8 cellular contexts compared by ENCODE assay signal in genomic region chr5:132961123-132961815, GRCh38. TPM values are rescaled to one million over a fixed set of nuclear protein-coding genes. Genes with fewer than 3 reads are reported as not detected.
A peak's percentile ranks its signal among the peaks of the same experiment; 100 is the strongest.
DNase-seq lines count a peak whose midpoint lies in the region; ATAC-seq and TF ChIP-seq lines count a peak whose summit lies in the region.
"Not testable (repeated sequence)": the region's sequence is repeated elsewhere in the genome, so short reads cannot be mapped to it uniquely, and the experiment has no call there.

No MANE protein-coding gene starts in this region.

- WGBS in hepatocyte (ENCODE audit: low lambda C conversion rate, missing lambda C conversion rate): 84% methylated on average over 11 of the region's 11 CpGs

- not testable (repeated sequence) for H3K4me1 ChIP-seq in A673 (ENCODE audit: insufficient read depth, low read length, poor library complexity, severe bottlenecking); GM23338 (ENCODE audit: insufficient read depth)
- peaks cover 0 to 21% (median 4%) of the 10 kb centered on the region in 4 donors for H3K4me1 ChIP-seq in Peyer's patch
- H3K4me1 ChIP-seq in hepatocyte (ENCODE audit: insufficient read depth): peaks cover 16% of the 10 kb centered on the region

- CTCF ChIA-PET in A673 (lab: Charles Lee): not testable (repeated sequence)
- CTCF ChIA-PET in activated naive CD4-positive, alpha-beta T cell treated with anti-CD3 and anti-CD28 coated beads for 36 hours (lab: Charles Lee): interaction anchor here (1.0 kb wide), 1 partner anchor 141 kb away, joined by 3 read pairs; no protein-coding TSS in a partner anchor

- TF ChIP-seq CTCF in A673 (conservative IDR thresholded peaks at IDR 0.05; ENCODE audit: low read depth, low read length); GM23338 (conservative IDR thresholded peaks at IDR 0.05; ENCODE audit: low read depth in 2 of 2); Peyer's patch (IDR thresholded peaks at IDR 0.05); dorsolateral prefrontal cortex (IDR thresholded peaks at IDR 0.05 in 54 of 56, conservative IDR thresholded peaks at IDR 0.05 in 2 of 56; ENCODE audit: low read depth in 1 of 56, partially characterized antibody in 56 of 56); hepatocyte (IDR thresholded peaks at IDR 0.05; ENCODE audit: poor library complexity); natural killer cell (IDR thresholded peaks at IDR 0.05): not testable (repeated sequence)

- H3K27ac Mint-ChIP-seq in GM23338; stimulated activated effector memory CD8-positive, alpha-beta T cell treated with anti-CD3 and anti-CD28 coated beads, Interleukin-12 subunit alpha, Interleukin-12 subunit beta, amount 100 ng/mL, for 72 hours: not testable (repeated sequence)
- H3K27ac Mint-ChIP-seq in activated naive CD4-positive, alpha-beta T cell treated with anti-CD3 and anti-CD28 coated beads for 36 hours: peak overlapping the region; percentile 13
- H3K27ac Mint-ChIP-seq in natural killer cell: peak overlapping the region; percentile 90 to 93

- not testable (repeated sequence) for H3K9me3 Mint-ChIP-seq in GM23338; activated naive CD4-positive, alpha-beta T cell treated with anti-CD3 and anti-CD28 coated beads for 36 hours; natural killer cell; stimulated activated effector memory CD8-positive, alpha-beta T cell treated with anti-CD3 and anti-CD28 coated beads, Interleukin-12 subunit alpha, Interleukin-12 subunit beta, amount 100 ng/mL, for 72 hours

- peak overlapping the region; percentile 78 for H3K4me2 ChIP-seq in GM23338
- H3K4me2 ChIP-seq in hepatocyte: peak overlapping the region; percentile 82

- not testable (repeated sequence) for H3K36me3 Mint-ChIP-seq in GM23338 (ENCODE audit: low read depth); activated naive CD4-positive, alpha-beta T cell treated with anti-CD3 and anti-CD28 coated beads for 36 hours (ENCODE audit: low read depth); natural killer cell
- H3K36me3 Mint-ChIP-seq in stimulated activated effector memory CD8-positive, alpha-beta T cell treated with anti-CD3 and anti-CD28 coated beads, Interleukin-12 subunit alpha, Interleukin-12 subunit beta, amount 100 ng/mL, for 72 hours: peaks cover 44% of the 10 kb centered on the region

- not testable (repeated sequence) for H2AFZ ChIP-seq in GM23338, hepatocyte

- not testable (repeated sequence) for H3K9me3 ChIP-seq in A673 (ENCODE audit: low read depth, low read length, poor library complexity, severe bottlenecking); Peyer's patch; hepatocyte (ENCODE audit: low read depth)

- H3K79me2 ChIP-seq in GM23338 (replicated peaks; ENCODE audit: insufficient read depth): peaks cover 72% of the 10 kb centered on the region
- H3K79me2 ChIP-seq in hepatocyte: peaks cover 69% of the 10 kb centered on the region

- H3K4me3 ChIP-seq in A673 (ENCODE audit: low read depth, low read length, poor library complexity, severe bottlenecking): peak overlapping the region; percentile 98
- H3K4me3 ChIP-seq in GM23338: peak overlapping the region; percentile 70
- H3K4me3 ChIP-seq in Peyer's patch: peak overlapping the region in 3 of 4 donors; percentile 86 to 94 (median 90)
- peak overlapping the region in 56 of 59 donors; percentile 50 to 100 (median 96) for H3K4me3 ChIP-seq in dorsolateral prefrontal cortex
- H3K4me3 ChIP-seq in hepatocyte: peak overlapping the region; percentile 78

- H3K4me1 Mint-ChIP-seq in GM23338: not testable (repeated sequence)
- H3K4me1 Mint-ChIP-seq in activated naive CD4-positive, alpha-beta T cell treated with anti-CD3 and anti-CD28 coated beads for 36 hours (ENCODE audit: low read depth): peaks cover 40% of the 10 kb centered on the region
- peaks cover 35 to 40% of the 10 kb centered on the region in 2 donors for H3K4me1 Mint-ChIP-seq in natural killer cell
- H3K4me1 Mint-ChIP-seq in stimulated activated effector memory CD8-positive, alpha-beta T cell treated with anti-CD3 and anti-CD28 coated beads, Interleukin-12 subunit alpha, Interleukin-12 subunit beta, amount 100 ng/mL, for 72 hours: peaks cover 13% of the 10 kb centered on the region

- ATAC-seq in GM23338; natural killer cell; stimulated activated effector memory CD8-positive, alpha-beta T cell treated with anti-CD3 and anti-CD28 coated beads, Interleukin-12 subunit alpha, Interleukin-12 subunit beta, amount 100 ng/mL, for 72 hours: not testable (repeated sequence)

- not testable (repeated sequence) for H3K36me3 ChIP-seq in A673 (ENCODE audit: insufficient read depth, low read length, poor library complexity, severe bottlenecking); GM23338 (ENCODE audit: insufficient read depth); Peyer's patch; hepatocyte (replicated peaks; ENCODE audit: insufficient read depth, low read depth)

- not testable (repeated sequence) for TF ChIP-seq POLR2A in Peyer's patch (IDR thresholded peaks at IDR 0.05)

- not testable (repeated sequence) for H3K27me3 Mint-ChIP-seq in GM23338 (ENCODE audit: insufficient read depth, low read depth, poor library complexity); activated naive CD4-positive, alpha-beta T cell treated with anti-CD3 and anti-CD28 coated beads for 36 hours (ENCODE audit: low read depth); natural killer cell (ENCODE audit: low read depth in 2 of 2)

- not testable (repeated sequence) for H3K27ac ChIP-seq in A673 (ENCODE audit: low read depth, low read length, poor library complexity, severe bottlenecking); GM23338 (ENCODE audit: low read depth)
- peak overlapping the region in 1 of 4 donors; percentile 99 for H3K27ac ChIP-seq in Peyer's patch
- peak overlapping the region in 26 of 59 donors; percentile 2 to 100 (median 98) for H3K27ac ChIP-seq in dorsolateral prefrontal cortex
- peak overlapping the region; percentile 99 for H3K27ac ChIP-seq in hepatocyte

- not testable (repeated sequence) for BruUV-seq in A673 (replicated peaks; lab: Mats Ljungman, UMichigan)

- peaks cover 22% of the 10 kb centered on the region for H4K20me1 ChIP-seq in GM23338 (replicated peaks; ENCODE audit: insufficient read depth)
- peaks cover 61% of the 10 kb centered on the region for H4K20me1 ChIP-seq in hepatocyte (ENCODE audit: insufficient read depth, poor library complexity, severe bottlenecking)

- H3K27me3 ChIP-seq in A673 (replicated peaks; ENCODE audit: insufficient read depth, low read depth, low read length, poor library complexity); GM23338 (ENCODE audit: insufficient read depth); Peyer's patch; dorsolateral prefrontal cortex; hepatocyte: not testable (repeated sequence)

- intact Hi-C loops in A673 (cut with micrococcal nuclease; ENCODE audit: unreplicated experiment); natural killer cell (cut with micrococcal nuclease): not testable (repeated sequence)
- intact Hi-C loops in activated naive CD4-positive, alpha-beta T cell treated with anti-CD3 and anti-CD28 coated beads for 36 hours (cut with micrococcal nuclease): loop anchor here (5.0 kb wide), 1 partner anchor 554 kb away; no protein-coding TSS in a partner anchor
- intact Hi-C loops in dorsolateral prefrontal cortex (cut with DNase I): loop anchor here (5.0 kb wide), 5 partner anchors 66 to 134 kb away; partner anchors contain the start of genes GDF9 (in 1 of the 2), HSPA4 (in 1 of the 2), UQCRQ (in 1 of the 2) and ZCCHC10 (in 1 of the 2)

- not testable (repeated sequence) for H3K9me2 ChIP-seq in GM23338 (ENCODE audit: insufficient read depth); hepatocyte (replicated peaks; ENCODE audit: insufficient read depth)

- peak overlapping the region; percentile 99 for H3K4me3 Mint-ChIP-seq in GM23338
- peak overlapping the region; percentile 95 for H3K4me3 Mint-ChIP-seq in activated naive CD4-positive, alpha-beta T cell treated with anti-CD3 and anti-CD28 coated beads for 36 hours
- H3K4me3 Mint-ChIP-seq in natural killer cell: peak overlapping the region; percentile 97
- peak overlapping the region; percentile 84 for H3K4me3 Mint-ChIP-seq in stimulated activated effector memory CD8-positive, alpha-beta T cell treated with anti-CD3 and anti-CD28 coated beads, Interleukin-12 subunit alpha, Interleukin-12 subunit beta, amount 100 ng/mL, for 72 hours

- DNase-seq in A673 (ENCODE audit: low spot score); GM23338 (ENCODE audit: low spot score); Peyer's patch; activated naive CD4-positive, alpha-beta T cell treated with anti-CD3 and anti-CD28 coated beads for 36 hours; dorsolateral prefrontal cortex; hepatocyte (ENCODE audit: low spot score); natural killer cell; stimulated activated effector memory CD8-positive, alpha-beta T cell treated with anti-CD3 and anti-CD28 coated beads, Interleukin-12 subunit alpha, Interleukin-12 subunit beta, amount 100 ng/mL, for 72 hours (ENCODE audit: low spot score in 2 of 2): not testable (repeated sequence)

- H3F3A ChIP-seq in GM23338 (replicated peaks; ENCODE audit: low read depth): not testable (repeated sequence)

- POLR2A ChIA-PET in A673 (lab: Charles Lee; ENCODE audit: low non-redundant PET): not testable (repeated sequence)

RNA-seq across cellular contexts. Expression of gene AFF4, which starts 2.2 kb away (rescaled TPM):
- 81.0 and 85.3 TPM in 2 replicates for total RNA-seq in A673 (2021)
- total RNA-seq in GM23338 (2014; rRNA removed; shearing (Covaris generic)): 46.3 and 50.9 TPM in 2 replicates
- polyA plus RNA-seq in GM23338 (2016; fragmentation: Nextera tagmentation; extraction: Ambion mirVana): 25.2 and 31.3 TPM in 2 replicates
- total RNA-seq in Peyer's patch: 100 to 1,000 TPM in 1 of 4 donors, 10 to 100 TPM in 3; 47.6 to 109 (median 72.6) TPM
- total RNA-seq in activated naive CD4-positive, alpha-beta T cell treated with anti-CD3 and anti-CD28 coated beads for 36 hours: 10 to 100 TPM; 13.6 to 14.2 TPM
- total RNA-seq in dorsolateral prefrontal cortex: 100 to 1,000 TPM in 38 of 120 experiments, 10 to 100 TPM in 82; 68.0 to 123 (median 95.9) TPM
- 78.9 and 92.9 TPM in 2 replicates for total RNA-seq in hepatocyte
- polyA plus RNA-seq in hepatocyte: 44.0 and 46.2 TPM in 2 replicates
- total RNA-seq in natural killer cell: 10 to 100 TPM; 87.5 to 98.1 (median 90.8) TPM
